ENCODE assay signal across 8 cellular contexts in the genomic region with DNA sequence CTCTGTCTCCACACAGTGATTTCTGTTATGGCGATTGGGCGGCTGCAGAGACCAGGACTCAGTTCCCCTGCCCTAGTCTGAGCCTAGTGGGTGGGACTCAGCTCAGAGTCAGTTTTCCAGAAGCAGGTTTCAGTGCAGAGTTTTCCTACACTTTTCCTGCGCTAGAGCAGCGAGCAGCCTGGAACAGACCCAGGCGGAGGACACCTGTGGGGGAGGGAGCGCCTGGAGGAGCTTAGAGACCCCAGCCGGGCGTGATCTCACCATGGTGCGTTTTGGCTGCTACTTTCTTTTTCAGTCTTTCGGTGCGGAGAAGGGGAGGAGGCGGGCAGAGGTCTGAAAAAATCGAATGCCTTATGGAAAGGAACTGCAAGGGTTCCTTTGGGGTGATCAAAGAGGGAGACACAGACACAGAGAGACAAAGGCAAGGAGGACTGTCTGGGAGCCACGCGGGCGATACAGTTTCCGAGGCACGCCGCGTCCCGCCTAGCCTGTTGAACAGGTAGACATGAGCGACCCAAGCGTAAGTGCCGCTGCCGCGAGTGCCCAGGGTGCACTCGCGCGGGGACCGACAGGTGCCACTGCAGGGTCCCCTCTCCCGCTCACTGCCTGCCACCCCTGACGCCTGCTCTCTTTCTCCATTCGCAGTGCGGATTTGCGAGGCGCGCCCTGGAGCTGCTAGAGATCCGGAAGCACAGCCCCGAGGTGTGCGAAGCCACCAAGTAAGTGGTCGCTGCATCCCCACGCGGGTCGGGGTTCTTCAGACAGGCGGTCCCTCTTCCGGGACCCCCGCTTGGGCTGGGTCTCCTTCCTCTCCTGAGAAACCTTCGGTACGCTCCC. TPM values are rescaled to one million over a fixed set of nuclear protein-coding genes. Genes with fewer than 3 reads are reported as not detected.
DNase-seq lines count a peak whose midpoint lies in the region; ATAC-seq and TF ChIP-seq lines count a peak whose summit lies in the region.

TSS of gene GUCY1A1 (plus strand) at position 148 of the 837 bp plus-strand sequence. CDS start 30,020 bp downstream, outside the sequence.

- POLR2A ChIA-PET in AG04449 (lab: Yijun Ruan, JAX): no interaction called here

- H3K9me3 ChIP-seq in SJSA1 (replicated peaks): no peaks in the 10 kb centered on the region

- H3K27me3 ChIP-seq in SJSA1 (replicated peaks): peaks cover 59% of the 10 kb centered on the region

- CTCF ChIA-PET in AG04449 (lab: Yijun Ruan, JAX): no interaction called here

- H3K9me3 Mint-ChIP-seq in dendritic cell treated with granulocyte-macrophage colony-stimulating factor and Interleukin-4, amounts not matched to agents 40 ng/mL and 50 ng/mL, for 4 days: no peaks in the 10 kb centered on the region

- peak within 1 kb of the TSS; percentile 81 for H3K4me3 Mint-ChIP-seq in dendritic cell treated with granulocyte-macrophage colony-stimulating factor and Interleukin-4, amounts not matched to agents 40 ng/mL and 50 ng/mL, for 4 days

- peak within 1 kb of the TSS; percentile 20 for H3K27ac Mint-ChIP-seq in dendritic cell treated with granulocyte-macrophage colony-stimulating factor and Interleukin-4, amounts not matched to agents 40 ng/mL and 50 ng/mL, for 4 days

- peaks cover 35% of the 10 kb centered on the region for H3K27me3 Mint-ChIP-seq in dendritic cell treated with granulocyte-macrophage colony-stimulating factor and Interleukin-4, amounts not matched to agents 40 ng/mL and 50 ng/mL, for 4 days

- peaks cover 7% of the 10 kb centered on the region for H3K36me3 Mint-ChIP-seq in dendritic cell treated with granulocyte-macrophage colony-stimulating factor and Interleukin-4, amounts not matched to agents 40 ng/mL and 50 ng/mL, for 4 days (ENCODE audit: low read depth)

- H3K4me1 Mint-ChIP-seq in dendritic cell treated with granulocyte-macrophage colony-stimulating factor and Interleukin-4, amounts not matched to agents 40 ng/mL and 50 ng/mL, for 4 days (ENCODE audit: low read depth): peaks cover 30% of the 10 kb centered on the region

- intact Hi-C loops in dendritic cell treated with granulocyte-macrophage colony-stimulating factor and Interleukin-4, amounts not matched to agents 40 ng/mL and 50 ng/mL, for 4 days (cut with micrococcal nuclease): loop anchor here (10.0 kb wide), 1 partner anchor 88 kb away; the partner anchor contains the start of gene GUCY1B1

- no peak for DNase-seq in AG04449 (ENCODE audit: low read depth, low spot score)
- DNase-seq in SJSA1 (ENCODE audit: low read depth in 1 of 2, low spot score in 2 of 2): peak in 1 of 2 experiments; percentile 24
- peak; percentile 52 for DNase-seq in left lobe of liver (ENCODE audit: low spot score)
- peak; percentile 0 to 3 for DNase-seq in stimulated activated CD4-positive, alpha-beta T cell treated with anti-CD3 and anti-CD28 coated beads, Interleukin-4, amount 100 ng/mL, for 48 hours (ENCODE audit: low read depth in 2 of 2)
- no peak for DNase-seq in DMS79 treated with DMSO at 0.1 percent for 48 hours (lab: John Stamatoyannopoulos, UW)

- ATAC-seq in GM18520 (IDR thresholded peaks at IDR 0.05; ENCODE audit: unreplicated experiment): peak; percentile 22
- peak; percentile 41 for ATAC-seq in HG03039 (IDR thresholded peaks at IDR 0.05; ENCODE audit: unreplicated experiment)
- peak; percentile 71 for ATAC-seq in left lobe of liver

- H3K4me3 ChIP-seq in AG04449 (ENCODE audit: low read depth, low read length): peak within 1 kb of the TSS; percentile 51
- H3K4me3 ChIP-seq in SJSA1: peak within 1 kb of the TSS; percentile 34

- TF ChIP-seq CTCF in AG04449 (IDR thresholded peaks at IDR 0.05; ENCODE audit: insufficient read depth, low read length, missing control alignments): no peak

- H3K27ac ChIP-seq in SJSA1: no peak within 1 kb of the TSS

- no peaks in the 10 kb centered on the region for H3K36me3 ChIP-seq in SJSA1

- peaks cover 15% of the 10 kb centered on the region for H3K4me1 ChIP-seq in SJSA1 (replicated peaks)

RNA-seq across cellular contexts. Expression of gene GUCY1A1, which starts in this region (rescaled TPM):
- not detected in 2 replicates for total RNA-seq in SJSA1 (2014; rRNA removed; shearing (Covaris generic))
- total RNA-seq in left lobe of liver: 4.9 TPM

Comparison
In these comparisons a context has a peak if more than half of its experiments do, and no peak if none do; other contexts are left out.
1. DNase-seq: peak in left lobe of liver (single experiment) and stimulated activated CD4-positive, alpha-beta T cell treated with anti-CD3 and anti-CD28 coated beads, Interleukin-4, amount 100 ng/mL, for 48 hours (2 of 2); none in AG04449 (single experiment) and DMS79 treated with DMSO at 0.1 percent for 48 hours (single experiment).
2. Peak in every context shown above with its lines, with median percentiles within 50 percentile points of each other: ATAC-seq.